14 cellular contexts compared by ENCODE assay signal in the genomic region with DNA sequence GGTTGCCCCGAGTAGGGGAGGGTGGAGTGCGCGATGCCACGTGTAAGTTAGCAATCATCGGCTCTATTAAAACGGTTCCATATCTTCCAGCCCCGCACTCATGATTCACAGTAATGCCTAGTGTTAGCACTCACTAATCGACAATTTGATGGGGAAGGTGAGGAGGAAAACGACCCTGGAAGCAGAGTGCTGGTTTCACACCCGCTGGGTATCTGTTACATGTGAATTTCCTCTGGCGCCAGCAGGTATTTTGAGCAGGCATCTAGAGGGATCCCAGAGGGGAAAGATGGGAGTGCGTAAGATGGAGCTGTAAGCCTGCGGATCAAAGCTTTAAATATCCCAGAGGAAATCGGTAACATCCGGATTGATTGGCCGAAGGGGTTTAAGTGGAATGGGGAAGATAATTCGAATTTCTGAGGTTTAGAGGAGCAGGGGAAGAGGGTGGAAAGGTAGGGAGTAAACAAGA. TPM values are rescaled to one million over a fixed set of nuclear protein-coding genes. Genes with fewer than 3 reads are reported as not detected.
A peak's percentile ranks its signal among the peaks of the same experiment; 100 is the strongest.
DNase-seq lines count a peak whose midpoint lies in the region; ATAC-seq and TF ChIP-seq lines count a peak whose summit lies in the region.
"Had no signal": no experiment of that assay in that cellular context is flagged by ENCODE, and none has a peak within 500 bp of the region (broad histone marks: within the 10 kb centered on the region; RNA-seq: fewer than 3 reads in every experiment).

No MANE protein-coding gene starts in this region.

- H3K36me3 ChIP-seq in ectodermal cell (ENCODE audit: control insufficient read depth, insufficient read depth, low read length): no peaks in the 10 kb centered on the region
- no peaks in the 10 kb centered on the region for H3K36me3 ChIP-seq in mesendoderm (ENCODE audit: control insufficient read depth, insufficient read depth, low read length)
- no peaks in the 10 kb centered on the region for H3K36me3 ChIP-seq in mucosa of descending colon (ENCODE audit: low read depth)
- H3K36me3 ChIP-seq: ascending aorta, BLaER1 had no signal

- H4K8ac ChIP-seq in mesendoderm (ENCODE audit: low read depth, low read length): no peak overlapping the region

- no peaks in the 10 kb centered on the region for H3K79me2 ChIP-seq in mesendoderm (ENCODE audit: control insufficient read depth, insufficient read depth, low read length)

- H3K4me1 ChIP-seq in ectodermal cell (ENCODE audit: control insufficient read depth, insufficient read depth, low read length) (peaks cover 7% of the 10 kb centered on the region), mesendoderm (ENCODE audit: control insufficient read depth, low read depth, low read length) (no peaks in the 10 kb centered on the region), mucosa of descending colon (ENCODE audit: low read depth) (no peaks in the 10 kb centered on the region)
- H3K4me1 ChIP-seq: BLaER1 had no signal

- H3K9me3 ChIP-seq in ectodermal cell (ENCODE audit: control insufficient read depth, low read length): no peaks in the 10 kb centered on the region
- H3K9me3 ChIP-seq in mucosa of descending colon: no peaks in the 10 kb centered on the region
- H3K9me3 ChIP-seq: ascending aorta had no signal

- no peak for ATAC-seq in stimulated activated naive CD8-positive, alpha-beta T cell treated with anti-CD3 and anti-CD28 coated beads, Interleukin-15, amount 100 ng/mL, for 72 hours
- no peak for ATAC-seq in stimulated activated naive CD8-positive, alpha-beta T cell treated with anti-CD3 and anti-CD28 coated beads, Interleukin-15, Interleukin-2, amounts not matched to agents 100 U/mL and 50 U/mL, for 24 hours
- ATAC-seq in HG03196 (IDR thresholded peaks at IDR 0.05; ENCODE audit: unreplicated experiment): no peak
- no peak for ATAC-seq in mucosa of descending colon

- H3K23ac ChIP-seq in mesendoderm (ENCODE audit: low read length): no peak overlapping the region

- no peak overlapping the region for H2BK120ac ChIP-seq in mesendoderm (ENCODE audit: low read depth, low read length)

- no peak overlapping the region for H4K5ac ChIP-seq in mesendoderm (ENCODE audit: low read length)

- no peak overlapping the region for H2BK15ac ChIP-seq in mesendoderm (replicated peaks; ENCODE audit: low read depth)

- H3K4ac ChIP-seq in mesendoderm (ENCODE audit: low read depth, low read length): no peak overlapping the region

- intact Hi-C loops in CD14-positive monocyte (cut with micrococcal nuclease) (no loop called here), mucosa of descending colon (cut with DNase I, micrococcal nuclease) (no loop called here)

- no peak overlapping the region for H3K27ac Mint-ChIP-seq in stimulated activated naive CD8-positive, alpha-beta T cell treated with anti-CD3 and anti-CD28 coated beads, Interleukin-15, amount 100 ng/mL, for 72 hours
- no peak overlapping the region for H3K27ac Mint-ChIP-seq in CD14-positive monocyte
- H3K27ac Mint-ChIP-seq: activated T-helper 1 cell treated with anti-CD3 and anti-CD28 coated beads, Interleukin-12 subunit alpha, Interleukin-12 subunit beta, Interleukin-2, Interleukin-4 antibody, amounts not matched to agents 30 ng/mL and 10 ng/mL and 1 ng/mL, durations not matched to agents 14 hours and 24 hours and 36 hours; memory B cell had no signal

- peaks cover 18% of the 10 kb centered on the region for H3K4me1 Mint-ChIP-seq in stimulated activated naive CD8-positive, alpha-beta T cell treated with anti-CD3 and anti-CD28 coated beads, Interleukin-15, amount 100 ng/mL, for 72 hours
- H3K4me1 Mint-ChIP-seq in CD14-positive monocyte: no peaks in the 10 kb centered on the region

- H3K4me2 ChIP-seq in mesendoderm (ENCODE audit: low read length): peak overlapping the region; percentile 52
- H3K4me2 ChIP-seq: BLaER1 had no signal

- TF ChIP-seq CTCF in CD14-positive monocyte (IDR thresholded peaks at IDR 0.05): no peak
- no peak for TF ChIP-seq CTCF in mucosa of descending colon (IDR thresholded peaks at IDR 0.05)

- H3K9ac ChIP-seq in mesendoderm (ENCODE audit: low read length): no peak overlapping the region
- H3K9ac ChIP-seq: BLaER1 had no signal

- no peak overlapping the region for H2AK5ac ChIP-seq in mesendoderm (ENCODE audit: low read length)

- H3K79me1 ChIP-seq in mesendoderm (ENCODE audit: low read length): no peaks in the 10 kb centered on the region

- H3K4me3 Mint-ChIP-seq in stimulated activated naive CD8-positive, alpha-beta T cell treated with anti-CD3 and anti-CD28 coated beads, Interleukin-15, amount 100 ng/mL, for 72 hours: peak overlapping the region; percentile 33 to 41
- H3K4me3 Mint-ChIP-seq in CD14-positive monocyte: peak overlapping the region in 1 of 2 donors; percentile 73
- H3K4me3 Mint-ChIP-seq: activated T-helper 1 cell treated with anti-CD3 and anti-CD28 coated beads, Interleukin-12 subunit alpha, Interleukin-12 subunit beta, Interleukin-2, Interleukin-4 antibody, amounts not matched to agents 30 ng/mL and 10 ng/mL and 1 ng/mL, durations not matched to agents 14 hours and 24 hours and 36 hours; memory B cell had no signal

- no peaks in the 10 kb centered on the region for H3K36me3 Mint-ChIP-seq in CD14-positive monocyte
- H3K36me3 Mint-ChIP-seq: memory B cell had no signal

- H3K18ac ChIP-seq in mesendoderm (ENCODE audit: low read length): no peak overlapping the region

- no peak for DNase-seq in stimulated activated naive CD8-positive, alpha-beta T cell treated with anti-CD3 and anti-CD28 coated beads, Interleukin-15, amount 100 ng/mL, for 72 hours
- no peak for DNase-seq in stimulated activated naive CD8-positive, alpha-beta T cell treated with anti-CD3 and anti-CD28 coated beads, Interleukin-15, Interleukin-2, amounts not matched to agents 100 U/mL and 50 U/mL, for 24 hours
- DNase-seq in mesendoderm (peak; percentile 82), CD14-positive monocyte (ENCODE audit: low spot score) (no peak), mucosa of descending colon (no peak)
- DNase-seq in activated CD4-positive, CD25-positive, alpha-beta regulatory T cell treated with anti-CD3 and anti-CD28 coated beads, Interleukin-2, amount 50 U/mL, for 72 hours: no peak
- DNase-seq: NCI-H2107 had no signal

- peaks cover 0 to 7% of the 10 kb centered on the region in 2 donors for H3K9me3 Mint-ChIP-seq in stimulated activated naive CD8-positive, alpha-beta T cell treated with anti-CD3 and anti-CD28 coated beads, Interleukin-15, amount 100 ng/mL, for 72 hours
- H3K9me3 Mint-ChIP-seq in CD14-positive monocyte: peaks cover 2 to 7% (median 3%) of the 10 kb centered on the region in 7 donors
- H3K9me3 Mint-ChIP-seq: activated T-helper 1 cell treated with anti-CD3 and anti-CD28 coated beads, Interleukin-12 subunit alpha, Interleukin-12 subunit beta, Interleukin-2, Interleukin-4 antibody, amounts not matched to agents 30 ng/mL and 10 ng/mL and 1 ng/mL, durations not matched to agents 14 hours and 24 hours and 36 hours; memory B cell had no signal

- peaks cover 65% of the 10 kb centered on the region for H3K27me3 Mint-ChIP-seq in stimulated activated naive CD8-positive, alpha-beta T cell treated with anti-CD3 and anti-CD28 coated beads, Interleukin-15, amount 100 ng/mL, for 72 hours
- H3K27me3 Mint-ChIP-seq in CD14-positive monocyte (ENCODE audit: low read depth in 3 of 3): peaks cover 58 to 68% (median 59%) of the 10 kb centered on the region in 3 donors

- H2BK5ac ChIP-seq in mesendoderm (ENCODE audit: low read length): no peak overlapping the region

- H3K27me3 ChIP-seq in ectodermal cell (ENCODE audit: control insufficient read depth, insufficient read depth, low read length, poor library complexity, severe bottlenecking): peaks cover 44% of the 10 kb centered on the region
- H3K27me3 ChIP-seq in mesendoderm (ENCODE audit: insufficient read depth, low read length, poor library complexity): no peaks in the 10 kb centered on the region

- peak overlapping the region; percentile 59 for H3K56ac ChIP-seq in mesendoderm (ENCODE audit: low read length)

- H3K4me3 ChIP-seq in ectodermal cell (ENCODE audit: insufficient read depth, low read depth, low read length) (peak overlapping the region; percentile 32), mesendoderm (ENCODE audit: low read length) (no peak overlapping the region), mucosa of descending colon (no peak overlapping the region)
- H3K4me3 ChIP-seq: BLaER1 had no signal

- 10 to 12% methylated on average over 17 of the region's 17 CpGs for WGBS in ectodermal cell, 2 experiments
- no CpG with 5 or more reads among the region's 17 CpGs for WGBS in mesendoderm (ENCODE audit: extremely low coverage, insufficient coverage, low lambda C conversion rate)

- H3K27ac ChIP-seq in ectodermal cell (ENCODE audit: insufficient read depth, low read depth, low read length, poor library complexity, severe bottlenecking): no peak overlapping the region
- H3K27ac ChIP-seq in mesendoderm (ENCODE audit: low read depth, low read length): no peak overlapping the region
- H3K27ac ChIP-seq: ascending aorta, BLaER1 had no signal

RNA-seq across cellular contexts. Expression of a gene that starts 34.7 kb away (rescaled TPM):
- 0.24 TPM for polyA plus RNA-seq in ectodermal cell (2013, experiment 1 of 4)
- 0.21 TPM for polyA plus RNA-seq in ectodermal cell (2013, experiment 2 of 4)
- 0.27 TPM for polyA plus RNA-seq in ectodermal cell (2013, experiment 3 of 4)
- 0.20 TPM for polyA plus RNA-seq in ectodermal cell (2013, experiment 4 of 4)
- 0.06 TPM for polyA plus RNA-seq in mesendoderm (2013, experiment 1 of 2)
- polyA plus RNA-seq in mesendoderm (2013, experiment 2 of 2): 0.07 TPM
- not detected for polyA plus RNA-seq in CD14-positive monocyte
- 10 to 100 TPM in 1 of 3 donors, 1 to 10 TPM in 2; 1.9 to 14.3 (median 9.6) TPM for total RNA-seq in mucosa of descending colon
- total RNA-seq: activated T-helper 1 cell treated with anti-CD3 and anti-CD28 coated beads, Interleukin-12 subunit alpha, Interleukin-12 subunit beta, Interleukin-2, Interleukin-4 antibody, amounts not matched to agents 30 ng/mL and 10 ng/mL and 1 ng/mL, durations not matched to agents 14 hours and 24 hours and 36 hours; LHCN-M2 had no signal
